ENCODE assay signal across 8 cellular contexts in genomic region chr15:69468241-69469121, GRCh38. TPM values are rescaled to one million over a fixed set of nuclear protein-coding genes. Genes with fewer than 3 reads are reported as not detected.
DNase-seq lines count a peak whose midpoint lies in the region; ATAC-seq and TF ChIP-seq lines count a peak whose summit lies in the region.

No MANE protein-coding gene starts in this region.

- 60% methylated on average over 18 of the region's 19 CpGs for WGBS in SK-N-SH (ENCODE audit: low lambda C conversion rate)

- CTCF ChIA-PET in SK-N-SH (lab: Yijun Ruan, JAX) = interaction anchor here (1.3 to 4.3 kb wide), 3 partner anchors 8 to 409 kb away, joined by 4 to 27 read pairs (median 16); no protein-coding TSS in a partner anchor

- peak overlapping the region in 9 of 11 experiments; percentile 2 to 46 (median 13); a peak in 7 of 22 replicates for H3K4me2 ChIP-seq in BLaER1 treated with 17β-estradiol and CSF1 and Interleukin-3, amounts not matched to agents 10 nM and 100 nM
- H3K4me2 ChIP-seq in SK-N-SH = peak overlapping the region; percentile 44; the same call in 1 of the 2 replicates

- intact Hi-C loops in lower lobe of right lung (cut with DNase I) = no loop called here

- no peaks in the 10 kb centered on the region for H3K9me3 ChIP-seq in BLaER1 treated with 17β-estradiol and CSF1 and Interleukin-3, amounts not matched to agents 10 nM and 100 nM (replicated peaks in 1 of 11)
- H3K9me3 ChIP-seq in SK-N-SH (no peaks in the 10 kb centered on the region), lower lobe of right lung (no peaks in the 10 kb centered on the region)

- no peak overlapping the region for H3K4me3 ChIP-seq in BLaER1 treated with 17β-estradiol and CSF1 and Interleukin-3, amounts not matched to agents 10 nM and 100 nM
- H3K4me3 ChIP-seq in LNCaP clone FGC (ENCODE audit: low read depth, low read length) (peak overlapping the region; percentile 14), SK-N-SH (ENCODE audit: low read depth in 2 of 2, low read length in 1 of 2) (no peak overlapping the region), lower lobe of right lung (no peak overlapping the region)

- DNase-seq in LNCaP clone FGC (ENCODE audit: low read depth) (peak; percentile 95), SK-N-SH (peak; percentile 38), lower lobe of right lung (peak; percentile 80)
- DNase-seq in activated naive CD4-positive, alpha-beta T cell treated with anti-CD3 and anti-CD28 coated beads, Interleukin-2, amount 50 U/mL, for 16 hours = peak; percentile 81
- peak; percentile 72 for DNase-seq in stimulated activated CD8-positive, alpha-beta memory T cell treated with anti-CD3 and anti-CD28 coated beads, Interleukin-4, amount 100 ng/mL, for 24 hours (ENCODE audit: low read depth)

- no peaks in the 10 kb centered on the region for H3K9me2 ChIP-seq in SK-N-SH

- H3F3A ChIP-seq in SK-N-SH (replicated peaks; ENCODE audit: insufficient read depth) = peaks cover 8% of the 10 kb centered on the region

- H2AFZ ChIP-seq in SK-N-SH (ENCODE audit: low read depth) = peak overlapping the region; percentile 41; the same call in 1 of the 2 replicates

- TF ChIP-seq RAD21 in SK-N-SH (IDR thresholded peaks at IDR 0.05; ENCODE audit: low read length) = no peak

- H3K27ac ChIP-seq in BLaER1 treated with 17β-estradiol and CSF1 and Interleukin-3, amounts not matched to agents 10 nM and 100 nM = no peak overlapping the region
- H3K27ac ChIP-seq in SK-N-SH (ENCODE audit: low read depth in 2 of 2, low read length in 1 of 2) (0 out of 4 replicates have a peak overlapping the region, but pooled peaks of 1 of the 2 experiments have one; percentile 23), lower lobe of right lung (peak overlapping the region; percentile 74)

- no peak overlapping the region for H3K9ac ChIP-seq in BLaER1 treated with 17β-estradiol and CSF1 and Interleukin-3, amounts not matched to agents 10 nM and 100 nM
- no peak overlapping the region for H3K9ac ChIP-seq in SK-N-SH

- TF ChIP-seq CTCF in LNCaP clone FGC (IDR thresholded peaks at IDR 0.05; ENCODE audit: control insufficient read depth, extremely low read depth, insufficient read depth) = no peak
- TF ChIP-seq CTCF in SK-N-SH (IDR thresholded peaks at IDR 0.05) = no peak
- no peak for TF ChIP-seq CTCF in lower lobe of right lung (IDR thresholded peaks at IDR 0.05)

- H3K79me2 ChIP-seq in SK-N-SH (ENCODE audit: insufficient read depth) = no peaks in the 10 kb centered on the region

- H3K4me1 ChIP-seq in BLaER1 treated with 17β-estradiol and CSF1 and Interleukin-3, amounts not matched to agents 10 nM and 100 nM = peaks cover under 1 to 16% (median 11%) of the 10 kb centered on the region in 10 experiments; a peak in 17 of 20 replicates
- H3K4me1 ChIP-seq in SK-N-SH (ENCODE audit: control insufficient read depth in 1 of 2, insufficient read depth in 2 of 2, low read depth in 1 of 2, low read length in 1 of 2) (peaks cover 7 to 9% of the 10 kb centered on the region in 2 experiments; a peak in 3 of 4 replicates), lower lobe of right lung (peaks cover 37% of the 10 kb centered on the region)

- no peaks in the 10 kb centered on the region for H3K36me3 ChIP-seq in BLaER1 treated with 17β-estradiol and CSF1 and Interleukin-3, amounts not matched to agents 10 nM and 100 nM
- H3K36me3 ChIP-seq in SK-N-SH (replicated peaks in 1 of 2; ENCODE audit: control insufficient read depth in 1 of 2, insufficient read depth in 2 of 2, low read length in 1 of 2) = no peaks in the 10 kb centered on the region
- H3K36me3 ChIP-seq in lower lobe of right lung = no peaks in the 10 kb centered on the region

- POLR2A ChIA-PET in SK-N-SH (lab: Yijun Ruan, JAX) = interaction anchor here (0.7 kb wide), 1 partner anchor 16 kb away, joined by 3 read pairs; the partner anchor contains the start of gene RPLP1

- no peak for TF ChIP-seq EP300 in SK-N-SH (IDR thresholded peaks at IDR 0.05; ENCODE audit: borderline replicate concordance in 1 of 2, low read depth in 1 of 2, low read length in 1 of 2)

- peaks cover 0 to 4% (median 0%) of the 10 kb centered on the region in 11 experiments; a peak in 1 of 22 replicates for H4K20me1 ChIP-seq in BLaER1 treated with 17β-estradiol and CSF1 and Interleukin-3, amounts not matched to agents 10 nM and 100 nM
- H4K20me1 ChIP-seq in SK-N-SH (ENCODE audit: insufficient read depth) = no peaks in the 10 kb centered on the region

- ATAC-seq in lower lobe of right lung (peak; percentile 86 to 91), HG02852 (IDR thresholded peaks at IDR 0.05; ENCODE audit: unreplicated experiment) (no peak), HG03571 (IDR thresholded peaks at IDR 0.05; ENCODE audit: unreplicated experiment) (no peak)

- H3K27me3 ChIP-seq in BLaER1 treated with 17β-estradiol and CSF1 and Interleukin-3, amounts not matched to agents 10 nM and 100 nM = peaks cover 0 to 6% (median 0%) of the 10 kb centered on the region in 11 experiments; a peak in 3 of 22 replicates
- H3K27me3 ChIP-seq in SK-N-SH (ENCODE audit: insufficient read depth) = no peaks in the 10 kb centered on the region
- no peaks in the 10 kb centered on the region for H3K27me3 ChIP-seq in lower lobe of right lung (ENCODE audit: low read depth)

TF ChIP-seq in SK-N-SH, 30 proteins besides CTCF, POLR2A, EP300 and RAD21 (continues in another document):
- no peak for TF ChIP-seq IRF3 (IDR thresholded peaks at IDR 0.05; ENCODE audit: low read depth, low read length)
- no peak for TF ChIP-seq SIN3A (IDR thresholded peaks at IDR 0.05; ENCODE audit: borderline replicate concordance, low read depth, low read length)
- peak; percentile 35; the same call in 1 of the 2 replicates for TF ChIP-seq RXRA (IDR thresholded peaks at IDR 0.05; ENCODE audit: borderline replicate concordance, low read depth)
- TF ChIP-seq SMC3 (IDR thresholded peaks at IDR 0.05; ENCODE audit: low read depth, low read length) = no peak
- TF ChIP-seq RCOR1 (IDR thresholded peaks at IDR 0.05; ENCODE audit: low read length) = no peak
- TF ChIP-seq MXI1 (IDR thresholded peaks at IDR 0.05; ENCODE audit: low read depth, low read length) = no peak
- no peak for TF ChIP-seq PBX3 (IDR thresholded peaks at IDR 0.05)
- TF ChIP-seq TCF12 (IDR thresholded peaks at IDR 0.05) = peak; percentile 54; the same call in 1 of the 2 replicates
- TF ChIP-seq EZH2phosphoT487 (IDR thresholded peaks at IDR 0.05; ENCODE audit: borderline replicate concordance, low read depth) = no peak
- TF ChIP-seq USF1 (IDR thresholded peaks at IDR 0.05; ENCODE audit: borderline replicate concordance, low read depth) = no peak
- peak; percentile 68 for TF ChIP-seq FOSL2 (IDR thresholded peaks at IDR 0.05; ENCODE audit: borderline replicate concordance, low read depth)
- TF ChIP-seq ELF1 (IDR thresholded peaks at IDR 0.05) = no peak
- TF ChIP-seq YY1 (IDR thresholded peaks at IDR 0.05; ENCODE audit: low read depth) = no peak
- TF ChIP-seq POLR2AphosphoS5 (IDR thresholded peaks at IDR 0.05; ENCODE audit: low read depth, low read length) = no peak
- no peak for TF ChIP-seq USF2 (IDR thresholded peaks at IDR 0.05; ENCODE audit: borderline replicate concordance, low read depth, low read length)

RNA-seq across cellular contexts. Expression of gene RPLP1, which starts 15.9 kb away (rescaled TPM):
- polyA plus RNA-seq in SK-N-SH (2012; rRNA removed) = 1,514 and 1,792 TPM in 2 replicates
- polyA plus RNA-seq in SK-N-SH (2012; cell fraction: cytosol; rRNA removed) = 1,001 and 1,355 TPM in 2 replicates
- 360 and 521 TPM in 2 replicates for polyA plus RNA-seq in SK-N-SH (2012; cell fraction: nucleus; rRNA removed)
- total RNA-seq in lower lobe of right lung = 1,283 TPM

RNA-seq across cellular contexts. Expression of gene KIF23, which starts 54.3 kb away (rescaled TPM):
- polyA plus RNA-seq in SK-N-SH (2012; rRNA removed) = 23.3 and 25.8 TPM in 2 replicates
- 25.8 and 31.2 TPM in 2 replicates for polyA plus RNA-seq in SK-N-SH (2012; cell fraction: cytosol; rRNA removed)
- 24.5 and 57.5 TPM in 2 replicates for polyA plus RNA-seq in SK-N-SH (2012; cell fraction: nucleus; rRNA removed)
- total RNA-seq in lower lobe of right lung = 1.3 TPM

Comparison
In these comparisons a context has a peak if more than half of its experiments do, and no peak if none do; other contexts are left out.
1. DNase-seq: peak in every context shown above with its lines; median percentile 95 in LNCaP clone FGC; 81 in activated naive CD4-positive, alpha-beta T cell treated with anti-CD3 and anti-CD28 coated beads, Interleukin-2, amount 50 U/mL, for 16 hours; 80 in lower lobe of right lung; 72 in stimulated activated CD8-positive, alpha-beta memory T cell treated with anti-CD3 and anti-CD28 coated beads, Interleukin-4, amount 100 ng/mL, for 24 hours; 38 in SK-N-SH.
2. ATAC-seq: peak in lower lobe of right lung (2 of 2); none in HG02852 (single experiment) and HG03571 (single experiment).